ENCODE assay signal across 8 cellular contexts in genomic region chr10:118754132-118754555, GRCh38. TPM values are rescaled to one million over a fixed set of nuclear protein-coding genes. Genes with fewer than 3 reads are reported as not detected.
DNase-seq lines count a peak whose midpoint lies in the region; ATAC-seq, FAIRE-seq and TF ChIP-seq lines count a peak whose summit lies in the region.

No MANE protein-coding gene starts in this region.

- peak; percentile 23 for ATAC-seq in HG03066 (IDR thresholded peaks at IDR 0.05; ENCODE audit: low read depth, unreplicated experiment)
- ATAC-seq in activated naive CD8-positive, alpha-beta T cell treated with anti-CD3 and anti-CD28 coated beads, Interleukin-2, amount 10 ng/mL, durations not matched to agents 7 days and 5 days (ENCODE audit: low read depth): peak; percentile 4
- ATAC-seq in heart left ventricle: peak in 2 of 4 donors; percentile 5 to 24
- no peak for ATAC-seq in HG03469 (IDR thresholded peaks at IDR 0.05; ENCODE audit: unreplicated experiment)

- POLR2A ChIA-PET in activated naive CD8-positive, alpha-beta T cell treated with anti-CD3 and anti-CD28 coated beads, Interleukin-2, amount 10 ng/mL, durations not matched to agents 7 days and 5 days (lab: Charles Lee): interaction anchor here (0.6 to 2.6 kb wide), 7 partner anchors 8 to 897 kb away, joined by 3 to 35 read pairs (median 4); partner anchors contain the start of gene BAG3

- peak overlapping the region; percentile 86 for H3K4me3 Mint-ChIP-seq in activated naive CD8-positive, alpha-beta T cell treated with anti-CD3 and anti-CD28 coated beads, Interleukin-2, amount 10 ng/mL, durations not matched to agents 7 days and 5 days

- TF ChIP-seq CTCF in Peyer's patch (IDR thresholded peaks at IDR 0.05) (no peak), heart left ventricle (IDR thresholded peaks at IDR 0.05) (no peak)

- peak overlapping the region; percentile 73 to 99 (median 91) for H3K4me3 ChIP-seq in Peyer's patch
- H3K4me3 ChIP-seq in heart left ventricle: peak overlapping the region; percentile 78 to 100 (median 94)

- peaks cover 25% of the 10 kb centered on the region for H3K4me1 Mint-ChIP-seq in activated naive CD8-positive, alpha-beta T cell treated with anti-CD3 and anti-CD28 coated beads, Interleukin-2, amount 10 ng/mL, durations not matched to agents 7 days and 5 days

- peaks cover 7% of the 10 kb centered on the region for H3K36me3 Mint-ChIP-seq in activated naive CD8-positive, alpha-beta T cell treated with anti-CD3 and anti-CD28 coated beads, Interleukin-2, amount 10 ng/mL, durations not matched to agents 7 days and 5 days

- intact Hi-C loops in heart left ventricle (cut with DNase I): loop anchor here in 2 of 10 donors (10.0 kb wide), 1 partner anchor 271 kb away; the partner anchor contains the start of gene NANOS1 (in 2 of the 2)
- intact Hi-C loops in posterior vena cava (cut with DNase I): no loop called here

- H3K27ac Mint-ChIP-seq in activated naive CD8-positive, alpha-beta T cell treated with anti-CD3 and anti-CD28 coated beads, Interleukin-2, amount 10 ng/mL, durations not matched to agents 7 days and 5 days: peak overlapping the region; percentile 86

- no peaks in the 10 kb centered on the region for H3K36me3 ChIP-seq in Peyer's patch
- H3K36me3 ChIP-seq in heart left ventricle: no peaks in the 10 kb centered on the region

- peaks cover 11% of the 10 kb centered on the region for H3K27me3 Mint-ChIP-seq in activated naive CD8-positive, alpha-beta T cell treated with anti-CD3 and anti-CD28 coated beads, Interleukin-2, amount 10 ng/mL, durations not matched to agents 7 days and 5 days

- H3K9me3 Mint-ChIP-seq in activated naive CD8-positive, alpha-beta T cell treated with anti-CD3 and anti-CD28 coated beads, Interleukin-2, amount 10 ng/mL, durations not matched to agents 7 days and 5 days: no peaks in the 10 kb centered on the region

- H3K9me3 ChIP-seq in Peyer's patch (no peaks in the 10 kb centered on the region), heart left ventricle (no peaks in the 10 kb centered on the region)

- H3K27ac ChIP-seq in Peyer's patch: peak overlapping the region; percentile 80 to 91 (median 90)
- H3K27ac ChIP-seq in heart left ventricle: peak overlapping the region; percentile 25 to 93 (median 84)

- TF ChIP-seq POLR2A in Peyer's patch (IDR thresholded peaks at IDR 0.05) (no peak), heart left ventricle (IDR thresholded peaks at IDR 0.05) (no peak)

- 0 to 2% (median 1%) methylated on average over 25 to 26 of the region's 26 CpGs for WGBS in heart left ventricle, 4 donors

- H3K4me1 ChIP-seq in Peyer's patch (peaks cover 0 to 27% (median 7%) of the 10 kb centered on the region in 4 donors), heart left ventricle (peaks cover 4 to 42% (median 25%) of the 10 kb centered on the region in 12 donors)

- peak; percentile 26 for FAIRE-seq in GM18507 (lab: Jason Lieb, UNC)

- DNase-seq in 8988T: peak; percentile 18
- peak; percentile 5 for DNase-seq in GM18507 (ENCODE audit: extremely low spot score, insufficient read length, low read depth)
- DNase-seq in Peyer's patch: peak; percentile 41 to 73 (median 55)
- DNase-seq in activated naive CD8-positive, alpha-beta T cell treated with anti-CD3 and anti-CD28 coated beads, Interleukin-2, amount 10 ng/mL, durations not matched to agents 7 days and 5 days: no peak
- peak; percentile 40 to 70 (median 49) for DNase-seq in heart left ventricle
- peak; percentile 86 for DNase-seq in posterior vena cava (ENCODE audit: low spot score)

- H3K27me3 ChIP-seq in Peyer's patch (no peaks in the 10 kb centered on the region), heart left ventricle (no peaks in the 10 kb centered on the region)

RNA-seq across cellular contexts. Expression of gene CACUL1, which starts 0.6 kb away (rescaled TPM):
- 10 to 100 TPM; 20.6 to 42.6 (median 33.1) TPM for total RNA-seq in Peyer's patch
- total RNA-seq in activated naive CD8-positive, alpha-beta T cell treated with anti-CD3 and anti-CD28 coated beads, Interleukin-2, amount 10 ng/mL, durations not matched to agents 7 days and 5 days: 10 to 100 TPM; 26.3 to 31.3 TPM
- total RNA-seq in heart left ventricle: 10 to 100 TPM; 18.8 to 38.7 (median 24.8) TPM
- 10 to 100 TPM in 1 of 2 donors, 1 to 10 TPM in 1; 4.6 to 10.9 TPM for polyA plus RNA-seq in heart left ventricle
- total RNA-seq in posterior vena cava: 10 to 100 TPM; 32.3 to 36.8 TPM
